ENCODE assay signal across 8 cellular contexts in genomic region chr12:116455540-116456306, GRCh38.
DNase-seq lines count a peak whose midpoint lies in the region; TF ChIP-seq lines count a peak whose summit lies in the region.

No MANE protein-coding gene starts in this region.

- peak overlapping the region; percentile 5 for H3K4me3 Mint-ChIP-seq in Calu3 (ENCODE audit: low read depth, unreplicated experiment)

- CTCF ChIA-PET in Calu3 (lab: Charles Lee), result interaction anchor here (0.7 kb wide), 1 partner anchor 33 kb away, joined by 4 read pairs; no protein-coding TSS in a partner anchor

- peaks cover 0 to 15% (median 0%) of the 10 kb centered on the region in 45 donors for H3K27me3 ChIP-seq in dorsolateral prefrontal cortex

- H3K9me3 Mint-ChIP-seq in Calu3 (ENCODE audit: low read depth, unreplicated experiment), result no peaks in the 10 kb centered on the region

- H3K27ac ChIP-seq in dorsolateral prefrontal cortex, result peak overlapping the region in 12 of 59 donors; percentile 4 to 68 (median 35)

- H3K4me3 ChIP-seq in dorsolateral prefrontal cortex, result peak overlapping the region in 5 of 59 donors; percentile 6 to 27 (median 13)

- TF ChIP-seq CTCF in Calu3 (IDR thresholded peaks at IDR 0.05; ENCODE audit: unreplicated experiment) (no peak), dorsolateral prefrontal cortex (IDR thresholded peaks at IDR 0.05 in 54 of 56, conservative IDR thresholded peaks at IDR 0.05 in 2 of 56; ENCODE audit: low read depth in 1 of 56, partially characterized antibody in 56 of 56) (no peak)

- intact Hi-C loops in Calu3 (cut with micrococcal nuclease; ENCODE audit: unreplicated experiment), result no loop called here
- intact Hi-C loops in dorsolateral prefrontal cortex (cut with DNase I), result no loop called here

- no TSS peak for BruUV-seq in Calu3 (replicated peaks; lab: Mats Ljungman, UMichigan)

- H3K27ac Mint-ChIP-seq in Calu3 (ENCODE audit: unreplicated experiment), result peak overlapping the region; percentile 48

- peaks cover 50% of the 10 kb centered on the region for H3K27me3 Mint-ChIP-seq in Calu3 (ENCODE audit: unreplicated experiment)

- DNase-seq in Calu3 (peak; percentile 55), NCI-H774 (lab: John Stamatoyannopoulos, UW) (peak; percentile 27), fibroblast of gingiva (ENCODE audit: low read depth) (peak; percentile 97), non-pigmented ciliary epithelial cell (ENCODE audit: low read depth) (peak; percentile 70), cerebellum (ENCODE audit: low spot score) (no peak), DMS79 (lab: John Stamatoyannopoulos, UW) (no peak), NCI-H2107 (lab: John Stamatoyannopoulos, UW) (no peak), dorsolateral prefrontal cortex (no peak)

- no peaks in the 10 kb centered on the region for H3K36me3 Mint-ChIP-seq in Calu3 (ENCODE audit: insufficient read depth, unreplicated experiment)

- H3K4me1 Mint-ChIP-seq in Calu3 (ENCODE audit: low read depth, unreplicated experiment), result peaks cover 21% of the 10 kb centered on the region

Comparison
In these comparisons a context has a peak if more than half of its experiments do, and no peak if none do; other contexts are left out.
1. DNase-seq: peak in Calu3 (single experiment), NCI-H774 (single experiment), fibroblast of gingiva (single experiment) and non-pigmented ciliary epithelial cell (single experiment); none in cerebellum (single experiment), DMS79 (single experiment), NCI-H2107 (single experiment) and dorsolateral prefrontal cortex (0 of 10).